16 cellular contexts compared by ENCODE assay signal in the genomic region with DNA sequence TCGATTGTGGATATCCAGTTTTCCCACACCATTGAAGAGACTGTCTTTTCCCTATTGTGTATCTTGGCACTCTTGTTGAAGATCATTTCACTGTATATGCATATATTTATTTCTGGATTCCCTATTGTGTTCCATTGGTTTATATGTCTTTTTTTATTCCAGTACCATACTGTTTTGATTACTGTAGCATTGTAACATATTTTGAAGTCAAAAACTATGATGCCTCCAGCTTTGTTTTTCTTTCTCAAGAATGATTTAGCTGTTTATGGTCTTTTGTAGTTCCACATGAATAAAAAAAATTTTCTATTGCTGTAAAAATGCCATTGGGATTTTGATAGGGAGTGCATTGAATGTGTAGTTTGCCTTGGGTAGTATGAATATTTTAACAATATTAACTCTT.
A peak's percentile ranks its signal among the peaks of the same experiment; 100 is the strongest.
DNase-seq lines count a peak whose midpoint lies in the region; ATAC-seq, FAIRE-seq and TF ChIP-seq lines count a peak whose summit lies in the region.
"Had no signal": no experiment of that assay in that cellular context is flagged by ENCODE, and none has a peak within 500 bp of the region (broad histone marks: within the 10 kb centered on the region; RNA-seq: fewer than 3 reads in every experiment).

No MANE protein-coding gene starts in this region.

- TF ChIP-seq CTCF in A549 (IDR thresholded peaks at IDR 0.05) (no peak), KMS-11 (conservative IDR thresholded peaks at IDR 0.05; ENCODE audit: low read depth, low read length) (no peak), astrocyte (IDR thresholded peaks at IDR 0.05; ENCODE audit: insufficient read depth, low read depth, low read length) (no peak), CD14-positive monocyte (IDR thresholded peaks at IDR 0.05) (no peak)

- H3K9ac ChIP-seq in KMS-11 (no peak overlapping the region), astrocyte (ENCODE audit: low read length) (no peak overlapping the region)

- H3K27ac ChIP-seq in A549, result no peak overlapping the region
- peak overlapping the region; percentile 65 for H3K27ac ChIP-seq in KMS-11
- no peak overlapping the region for H3K27ac ChIP-seq in astrocyte (ENCODE audit: low read depth, low read length)
- no peak overlapping the region for H3K27ac ChIP-seq in small intestine (ENCODE audit: low read depth in 1 of 2, low read length in 1 of 2)

- intact Hi-C loops in CD14-positive monocyte (cut with micrococcal nuclease), result no loop called here

- no peaks in the 10 kb centered on the region for H3K36me3 ChIP-seq in KMS-11 (ENCODE audit: insufficient read depth)
- H3K36me3 ChIP-seq in astrocyte (ENCODE audit: insufficient read depth, low read length), result no peaks in the 10 kb centered on the region
- H3K36me3 ChIP-seq in small intestine (ENCODE audit: control insufficient read depth in 2 of 2, insufficient read depth in 2 of 2, low read length in 2 of 2), result no peaks in the 10 kb centered on the region
- H3K36me3 ChIP-seq: HAP-1 had no signal

- no peak for DNase-seq in A549 (ENCODE audit: low read depth in 1 of 2, low spot score in 1 of 2)
- no peak for DNase-seq in GM18507 (ENCODE audit: extremely low spot score, insufficient read length, low read depth)
- DNase-seq in astrocyte (ENCODE audit: low read depth), result no peak
- no peak for DNase-seq in small intestine
- no peak for DNase-seq in CD14-positive monocyte (ENCODE audit: low spot score)
- DNase-seq: 8988T; C1 segment of cervical spinal cord; Caco-2; CD4-positive, CD25-positive, alpha-beta regulatory T cell; CD8-positive, alpha-beta T cell; DMS153; DND-41; GOT3 had no signal

- H3K4me3 ChIP-seq in A549 (no peak overlapping the region), KMS-11 (IDR thresholded peaks at IDR 0.05; ENCODE audit: insufficient read depth, low read depth, low read length) (no peak overlapping the region), astrocyte (ENCODE audit: insufficient read depth, low read depth, low read length) (no peak overlapping the region), small intestine (ENCODE audit: low read depth in 1 of 2, low read length in 2 of 2) (no peak overlapping the region)
- H3K4me3 ChIP-seq: HAP-1 had no signal

- ATAC-seq in A549 (no peak), HG02885 (IDR thresholded peaks at IDR 0.05; ENCODE audit: poor library complexity, unreplicated experiment) (no peak)
- ATAC-seq: CD8-positive, alpha-beta T cell had no signal

- FAIRE-seq in A549 (lab: Jason Lieb, UNC) (peak; percentile 70), GM18507 (lab: Jason Lieb, UNC) (peak; percentile 5), astrocyte (lab: Jason Lieb, UNC) (peak; percentile 9), small intestine (lab: Jason Lieb, UNC) (no peak)

- 95% methylated on average over 1 of the region's 1 CpG for WGBS in A549 (ENCODE audit: missing lambda C conversion rate)
- 96 to 100% (median 97%) methylated on average over 1 of the region's 1 CpG for WGBS in small intestine, 3 donors

- no peak for TF ChIP-seq POLR2A in A549 (IDR thresholded peaks at IDR 0.05; ENCODE audit: low read length)

- peaks cover 24% of the 10 kb centered on the region for H3K9me3 ChIP-seq in A549
- peaks cover under 1% of the 10 kb centered on the region for H3K9me3 ChIP-seq in astrocyte (ENCODE audit: insufficient read depth, low read depth, low read length)
- H3K9me3 ChIP-seq in small intestine (ENCODE audit: control insufficient read depth, low read depth), result no peaks in the 10 kb centered on the region
- H3K9me3 ChIP-seq: HAP-1 had no signal

- no peaks in the 10 kb centered on the region for H3K4me1 ChIP-seq in A549
- peaks cover 76% of the 10 kb centered on the region for H3K4me1 ChIP-seq in KMS-11 (ENCODE audit: low read depth, poor library complexity, severe bottlenecking)
- H3K4me1 ChIP-seq in astrocyte (ENCODE audit: insufficient read depth, low read length), result no peaks in the 10 kb centered on the region
- no peaks in the 10 kb centered on the region for H3K4me1 ChIP-seq in small intestine (ENCODE audit: control insufficient read depth in 2 of 2, insufficient read depth in 1 of 2, low read depth in 1 of 2, low read length in 1 of 2)
- H3K4me1 ChIP-seq: HAP-1 had no signal

- H3K9me3 Mint-ChIP-seq in astrocyte (ENCODE audit: unreplicated experiment), result peaks cover 6% of the 10 kb centered on the region
- H3K9me3 Mint-ChIP-seq in CD14-positive monocyte, result peaks cover 2 to 12% (median 7%) of the 10 kb centered on the region in 7 donors

- H3K4me1 Mint-ChIP-seq in astrocyte (ENCODE audit: low read depth, unreplicated experiment) (no peaks in the 10 kb centered on the region), CD14-positive monocyte (no peaks in the 10 kb centered on the region)

- H3K4me3 Mint-ChIP-seq in astrocyte (ENCODE audit: unreplicated experiment) (no peak overlapping the region), CD14-positive monocyte (no peak overlapping the region)
- H3K4me3 Mint-ChIP-seq: CD4-positive, CD25-positive, alpha-beta regulatory T cell; CD8-positive, alpha-beta T cell had no signal

- H2AFZ ChIP-seq in KMS-11 (ENCODE audit: low read depth) (no peak overlapping the region), astrocyte (ENCODE audit: low read depth, low read length) (no peak overlapping the region)

- H3K27me3 Mint-ChIP-seq in astrocyte (ENCODE audit: low read depth, unreplicated experiment) (no peaks in the 10 kb centered on the region), CD14-positive monocyte (ENCODE audit: low read depth in 3 of 3) (peaks cover 0 to 1% (median 0%) of the 10 kb centered on the region in 3 donors)
- H3K27me3 Mint-ChIP-seq: CD4-positive, CD25-positive, alpha-beta regulatory T cell had no signal

- H3K79me2 ChIP-seq in KMS-11 (ENCODE audit: insufficient read depth, low read depth) (no peaks in the 10 kb centered on the region), astrocyte (ENCODE audit: insufficient read depth, low read length) (no peaks in the 10 kb centered on the region)

- CTCF ChIA-PET in A549 (lab: Yijun Ruan, JAX), result no interaction called here

- no peaks in the 10 kb centered on the region for H4K20me1 ChIP-seq in KMS-11 (ENCODE audit: insufficient read depth)
- H4K20me1 ChIP-seq in astrocyte (ENCODE audit: insufficient read depth, low read length), result no peaks in the 10 kb centered on the region

- no peak overlapping the region for H3K27ac Mint-ChIP-seq in astrocyte (ENCODE audit: unreplicated experiment)
- no peak overlapping the region for H3K27ac Mint-ChIP-seq in CD14-positive monocyte
- H3K27ac Mint-ChIP-seq: CD4-positive, CD25-positive, alpha-beta regulatory T cell; CD8-positive, alpha-beta T cell had no signal

- H3K4me2 ChIP-seq in A549 (no peak overlapping the region), KMS-11 (peak overlapping the region; percentile 46), astrocyte (ENCODE audit: low read length) (no peak overlapping the region)

- POLR2A ChIA-PET in A549 (lab: Yijun Ruan, JAX), result no interaction called here

- TF ChIP-seq RAD21 in A549 (conservative IDR thresholded peaks at IDR 0.05 in 1 of 2, IDR thresholded peaks at IDR 0.05 in 1 of 2), result no peak

- no peak for TF ChIP-seq EP300 in A549 (IDR thresholded peaks at IDR 0.05)

- H3K27me3 ChIP-seq in KMS-11 (ENCODE audit: insufficient read depth, low read depth) (no peaks in the 10 kb centered on the region), astrocyte (ENCODE audit: insufficient read depth, low read length) (no peaks in the 10 kb centered on the region), small intestine (ENCODE audit: control insufficient read depth in 2 of 2, insufficient read depth in 2 of 2, low read length in 2 of 2) (no peaks in the 10 kb centered on the region)

- H3K36me3 Mint-ChIP-seq in astrocyte (ENCODE audit: low read depth, unreplicated experiment) (no peaks in the 10 kb centered on the region), CD14-positive monocyte (no peaks in the 10 kb centered on the region)

TF ChIP-seq in A549, 52 proteins besides CTCF, POLR2A, EP300 and RAD21:
- TF ChIP-seq SMC3 (IDR thresholded peaks at IDR 0.05), result no peak
- TF ChIP-seq HDAC2 (IDR thresholded peaks at IDR 0.05), result peak; percentile 64; the same call in 1 of the 2 replicates
